Comparison of ENCODE assay signal across 26 cellular contexts in genomic region chr1:59755084-59755685, GRCh38. TPM values are rescaled to one million over a fixed set of nuclear protein-coding genes. Genes with fewer than 3 reads are reported as not detected.
"Had no signal": no experiment of that assay in that cellular context is flagged by ENCODE, and none has a peak within 500 bp of the region (broad histone marks: within the 10 kb centered on the region; RNA-seq: fewer than 3 reads in every experiment).

No MANE protein-coding gene starts in this region.

- H3K4me3 Mint-ChIP-seq: memory B cell; nephron progenitor cell; stimulated activated memory B cell treated with anti-CD40 and anti-IgM and Interleukin-4, amounts not matched to agents 10 μg/mL and 1 μg/mL and 100 μg/mL, for 72 hours; stimulated activated naive CD8-positive, alpha-beta T cell treated with anti-CD3 and anti-CD28 coated beads, Interleukin-15, Interleukin-2, amounts not matched to agents 100 ng/mL and 50 ng/mL, for 24 hours had no signal

- H3K27ac Mint-ChIP-seq: memory B cell; naive B cell; nephron progenitor cell; progenitor cell of endocrine pancreas; stimulated activated memory B cell treated with anti-CD40 and anti-IgM and Interleukin-4, amounts not matched to agents 10 μg/mL and 1 μg/mL and 100 μg/mL, for 72 hours; stimulated activated naive CD8-positive, alpha-beta T cell treated with anti-CD3 and anti-CD28 coated beads, Interleukin-15, Interleukin-2, amounts not matched to agents 100 ng/mL and 50 ng/mL, for 24 hours had no signal

- DNase-seq: effector memory CD4-positive, alpha-beta T cell; gastrocnemius medialis; glutamatergic neuron; kidney; left cardiac atrium; left ventricle myocardium inferior; lower lobe of right lung; naive B cell; nephron progenitor cell; pancreas; retina; right lobe of liver; spleen; stimulated activated CD4-positive, alpha-beta T cell treated with anti-CD3 and anti-CD28 coated beads, Interleukin-15, amount 100 ng/mL, for 24 hours; stimulated activated CD4-positive, alpha-beta T cell treated with anti-CD3 and anti-CD28 coated beads, Interleukin-1b, Interleukin-23, amount 100 ng/mL, for 48 hours; stimulated activated CD4-positive, alpha-beta T cell treated with anti-CD3 and anti-CD28 coated beads, Interleukin-4, amount 100 ng/mL, for 24 hours; tibial artery; upper lobe of left lung had no signal

- H3K27me3 Mint-ChIP-seq: memory B cell; naive B cell; stimulated activated memory B cell treated with anti-CD40 and anti-IgM and Interleukin-4, amounts not matched to agents 10 μg/mL and 1 μg/mL and 100 μg/mL, for 72 hours; stimulated activated naive CD8-positive, alpha-beta T cell treated with anti-CD3 and anti-CD28 coated beads, Interleukin-15, Interleukin-2, amounts not matched to agents 100 ng/mL and 50 ng/mL, for 24 hours had no signal

- H3K27ac ChIP-seq: esophagus muscularis mucosa, gastrocnemius medialis, left ventricle myocardium inferior, lower lobe of right lung, neutrophil, pancreas, right lobe of liver, spleen, tibial artery, upper lobe of left lung, vagina had no signal

- H3K36me3 ChIP-seq: esophagus muscularis mucosa, gastrocnemius medialis, left ventricle myocardium inferior, lower lobe of right lung, neutrophil, pancreas, right lobe of liver, spleen, tibial artery, upper lobe of left lung, vagina had no signal

- H3K9me3 ChIP-seq: esophagus muscularis mucosa, gastrocnemius medialis, left ventricle myocardium inferior, lower lobe of right lung, neutrophil, pancreas, right lobe of liver, spleen, tibial artery, upper lobe of left lung, vagina had no signal

- H3K36me3 Mint-ChIP-seq: memory B cell; naive B cell; stimulated activated memory B cell treated with anti-CD40 and anti-IgM and Interleukin-4, amounts not matched to agents 10 μg/mL and 1 μg/mL and 100 μg/mL, for 72 hours had no signal

- ATAC-seq: gastrocnemius medialis; lower lobe of right lung; pancreas; right lobe of liver; stimulated activated memory B cell treated with anti-CD40 and anti-IgM and Interleukin-4, amounts not matched to agents 10 μg/mL and 1 μg/mL and 100 μg/mL, for 72 hours had no signal

- H3K4me3 ChIP-seq: esophagus muscularis mucosa, gastrocnemius medialis, left ventricle myocardium inferior, lower lobe of right lung, pancreas, right lobe of liver, spleen, tibial artery, upper lobe of left lung, vagina had no signal

- H3K9me3 Mint-ChIP-seq: memory B cell; naive B cell; nephron progenitor cell; stimulated activated memory B cell treated with anti-CD40 and anti-IgM and Interleukin-4, amounts not matched to agents 10 μg/mL and 1 μg/mL and 100 μg/mL, for 72 hours; stimulated activated naive CD8-positive, alpha-beta T cell treated with anti-CD3 and anti-CD28 coated beads, Interleukin-15, Interleukin-2, amounts not matched to agents 100 ng/mL and 50 ng/mL, for 24 hours had no signal

- H3K27me3 ChIP-seq: esophagus muscularis mucosa, gastrocnemius medialis, neutrophil, pancreas, right lobe of liver, spleen, tibial artery, upper lobe of left lung, vagina had no signal

RNA-seq across cellular contexts. Expression of gene HOOK1, which starts 59.6 kb away (rescaled TPM):
- total RNA-seq: fibroblast of villous mesenchyme had no signal
